In genomic region chr6:21467091-21467490, GRCh38 we compare ENCODE assay signal across 37 cellular contexts.
"Had no signal": no experiment of that assay in that cellular context is flagged by ENCODE, and none has a peak within 500 bp of the region (broad histone marks: within the 10 kb centered on the region; RNA-seq: fewer than 3 reads in every experiment).

No MANE protein-coding gene starts in this region.

- H3K27me3 ChIP-seq: ascending aorta, cardiac muscle cell had no signal

- H3K27me3 Mint-ChIP-seq: activated naive CD8-positive, alpha-beta T cell; activated T-cell treated with anti-CD3 and anti-CD28 coated beads, Interleukin-2, amount 50 U/mL, for 24 hours had no signal

- H3K36me3 ChIP-seq: ascending aorta, cardiac muscle cell, WERI-Rb-1 had no signal

- H3K9me3 Mint-ChIP-seq: activated CD4-positive, alpha-beta memory T cell treated with anti-CD3 and anti-CD28 coated beads, Interleukin-2, amount 10 ng/mL, durations not matched to agents 7 days and 5 days; activated CD4-positive, alpha-beta T cell treated with anti-CD3 and anti-CD28 coated beads, Interleukin-2, amount 10 ng/mL, durations not matched to agents 7 days and 5 days; activated naive CD4-positive, alpha-beta T cell treated with anti-CD3 and anti-CD28 coated beads, Interleukin-2, amount 10 ng/mL, durations not matched to agents 7 days and 5 days; activated naive CD4-positive, alpha-beta T cell treated with anti-CD3 and anti-CD28 coated beads, Interleukin-2, amount 50 U/mL, for 24 hours; activated naive CD8-positive, alpha-beta T cell treated with anti-CD3 and anti-CD28 coated beads, Interleukin-2, amount 50 U/mL, for 24 hours; activated T-cell treated with anti-CD3 and anti-CD28 coated beads, Interleukin-2, amount 50 U/mL, for 24 hours; activated T-helper 2 cell treated with anti-CD3 and anti-CD28 coated beads, Interferon-gamma antibody, Interleukin-2, Interleukin-4, amounts not matched to agents 10 μg/mL and 5 μg/mL and 100 μg/mL, durations not matched to agents 14 hours and 24 hours and 36 hours; central memory CD8-positive, alpha-beta T cell; T-helper 1 cell treated with Interleukin-12 subunit alpha and Interleukin-12 subunit beta and Interleukin-4 antibody, amounts not matched to agents 30 μg/mL and 1 μg/mL, for 36 hours; T-helper 2 cell treated with Interferon-gamma antibody and Interleukin-4, amounts not matched to agents 5 μg/mL and 100 μg/mL, for 36 hours had no signal

- H3K4me3 Mint-ChIP-seq: activated CD4-positive, alpha-beta memory T cell treated with anti-CD3 and anti-CD28 coated beads, Interleukin-2, amount 10 ng/mL, durations not matched to agents 7 days and 5 days; activated CD4-positive, alpha-beta T cell treated with anti-CD3 and anti-CD28 coated beads for 36 hours; activated CD4-positive, alpha-beta T cell treated with anti-CD3 and anti-CD28 coated beads, Interleukin-2, amount 10 ng/mL, durations not matched to agents 7 days and 5 days; activated CD8-positive, alpha-beta memory T cell treated with anti-CD3 and anti-CD28 coated beads, Interleukin-2, amount 10 ng/mL, durations not matched to agents 7 days and 5 days; activated CD8-positive, alpha-beta T cell treated with anti-CD3 and anti-CD28 coated beads, Interleukin-2, amount 10 ng/mL, durations not matched to agents 7 days and 5 days; activated naive CD4-positive, alpha-beta T cell treated with anti-CD3 and anti-CD28 coated beads, Interleukin-2, amount 10 ng/mL, durations not matched to agents 7 days and 5 days; activated naive CD4-positive, alpha-beta T cell treated with anti-CD3 and anti-CD28 coated beads, Interleukin-2, amount 50 U/mL, for 24 hours; activated naive CD8-positive, alpha-beta T cell; activated naive CD8-positive, alpha-beta T cell treated with anti-CD3 and anti-CD28 coated beads, Interleukin-2, amount 10 ng/mL, durations not matched to agents 7 days and 5 days; activated naive CD8-positive, alpha-beta T cell treated with anti-CD3 and anti-CD28 coated beads, Interleukin-2, amount 50 U/mL, for 24 hours; activated T-cell treated with anti-CD3 and anti-CD28 coated beads, Interleukin-2, amount 50 U/mL, for 24 hours; brain; central memory CD8-positive, alpha-beta T cell; T-helper 1 cell treated with Interleukin-12 subunit alpha and Interleukin-12 subunit beta and Interleukin-4 antibody, amounts not matched to agents 30 μg/mL and 1 μg/mL, for 36 hours; T-helper 2 cell treated with Interferon-gamma antibody and Interleukin-4, amounts not matched to agents 5 μg/mL and 100 μg/mL, for 36 hours; WTC11 had no signal

- H3K9me3 ChIP-seq: ascending aorta had no signal

- H3K36me3 Mint-ChIP-seq: activated CD8-positive, alpha-beta memory T cell treated with anti-CD3 and anti-CD28 coated beads, Interleukin-2, amount 10 ng/mL, durations not matched to agents 7 days and 5 days; activated naive CD4-positive, alpha-beta T cell treated with anti-CD3 and anti-CD28 coated beads, Interleukin-2, amount 10 ng/mL, durations not matched to agents 7 days and 5 days; activated naive CD4-positive, alpha-beta T cell treated with anti-CD3 and anti-CD28 coated beads, Interleukin-2, amount 50 U/mL, for 24 hours; activated naive CD8-positive, alpha-beta T cell; activated naive CD8-positive, alpha-beta T cell treated with anti-CD3 and anti-CD28 coated beads, Interleukin-2, amount 10 ng/mL, durations not matched to agents 7 days and 5 days; WTC11 had no signal

- H3K27ac ChIP-seq: ascending aorta, cardiac muscle cell, WERI-Rb-1 had no signal

- DNase-seq: activated CD4-positive, alpha-beta memory T cell treated with anti-CD3 and anti-CD28 coated beads, Interleukin-2, amount 10 ng/mL, durations not matched to agents 7 days and 5 days; activated CD4-positive, alpha-beta T cell treated with anti-CD3 and anti-CD28 coated beads for 1 hour; activated CD4-positive, alpha-beta T cell treated with anti-CD3 and anti-CD28 coated beads for 36 hours; activated CD4-positive, alpha-beta T cell treated with anti-CD3 and anti-CD28 coated beads for 48 hours; activated CD4-positive, alpha-beta T cell treated with anti-CD3 and anti-CD28 coated beads, Interleukin-2, amount 10 ng/mL, durations not matched to agents 7 days and 5 days; activated CD4-positive, alpha-beta T cell treated with anti-CD3 and anti-CD28 coated beads, Interleukin-2, amount 50 U/mL, for 48 hours; activated CD4-positive, CD25-positive, alpha-beta regulatory T cell; activated CD8-positive, alpha-beta memory T cell treated with anti-CD3 and anti-CD28 coated beads for 24 hours; activated CD8-positive, alpha-beta memory T cell treated with anti-CD3 and anti-CD28 coated beads, Interleukin-2, amount 10 ng/mL, durations not matched to agents 7 days and 5 days; activated CD8-positive, alpha-beta memory T cell treated with anti-CD3 and anti-CD28 coated beads, Interleukin-2, amount 50 U/mL, for 48 hours; activated CD8-positive, alpha-beta T cell treated with anti-CD3 and anti-CD28 coated beads, Interleukin-2, amount 10 ng/mL, durations not matched to agents 7 days and 5 days; activated effector memory CD4-positive, alpha-beta T cell treated with Interleukin-2 at 50 U/mL for 16 hours; activated naive CD4-positive, alpha-beta T cell treated with anti-CD3 and anti-CD28 coated beads, Interleukin-2, amount 10 ng/mL, durations not matched to agents 7 days and 5 days; activated naive CD4-positive, alpha-beta T cell treated with Interleukin-2 at 50 U/mL for 16 hours; activated naive CD8-positive, alpha-beta T cell treated with anti-CD3 and anti-CD28 coated beads, Interleukin-2, amount 10 ng/mL, durations not matched to agents 7 days and 5 days; activated naive CD8-positive, alpha-beta T cell treated with anti-CD3 and anti-CD28 coated beads, Interleukin-2, amount 50 U/mL, for 24 hours; activated T-cell treated with anti-CD3 and anti-CD28 coated beads, Interleukin-2, amount 50 U/mL, for 24 hours; activated T-cell treated with anti-CD3 and anti-CD28 coated beads, Interleukin-2, amount 50 U/mL, for 48 hours; amygdala; anterior cingulate cortex; caudate nucleus; cerebellar nuclear complex; T-helper 1 cell; T-helper 2 cell; T-helper 9 cell; WERI-Rb-1 had no signal

- H3K27ac Mint-ChIP-seq: activated CD4-positive, alpha-beta memory T cell treated with anti-CD3 and anti-CD28 coated beads, Interleukin-2, amount 10 ng/mL, durations not matched to agents 7 days and 5 days; activated CD4-positive, alpha-beta T cell treated with anti-CD3 and anti-CD28 coated beads for 36 hours; activated CD4-positive, alpha-beta T cell treated with anti-CD3 and anti-CD28 coated beads, Interleukin-2, amount 10 ng/mL, durations not matched to agents 7 days and 5 days; activated CD8-positive, alpha-beta memory T cell treated with anti-CD3 and anti-CD28 coated beads, Interleukin-2, amount 10 ng/mL, durations not matched to agents 7 days and 5 days; activated CD8-positive, alpha-beta T cell treated with anti-CD3 and anti-CD28 coated beads, Interleukin-2, amount 10 ng/mL, durations not matched to agents 7 days and 5 days; activated naive CD4-positive, alpha-beta T cell treated with anti-CD3 and anti-CD28 coated beads, Interleukin-2, amount 10 ng/mL, durations not matched to agents 7 days and 5 days; activated naive CD4-positive, alpha-beta T cell treated with anti-CD3 and anti-CD28 coated beads, Interleukin-2, amount 50 U/mL, for 24 hours; activated naive CD8-positive, alpha-beta T cell; activated naive CD8-positive, alpha-beta T cell treated with anti-CD3 and anti-CD28 coated beads, Interleukin-2, amount 10 ng/mL, durations not matched to agents 7 days and 5 days; activated naive CD8-positive, alpha-beta T cell treated with anti-CD3 and anti-CD28 coated beads, Interleukin-2, amount 50 U/mL, for 24 hours; activated T-cell treated with anti-CD3 and anti-CD28 coated beads, Interleukin-2, amount 50 U/mL, for 24 hours; activated T-helper 2 cell treated with anti-CD3 and anti-CD28 coated beads, Interferon-gamma antibody, Interleukin-2, Interleukin-4, amounts not matched to agents 10 μg/mL and 5 μg/mL and 100 μg/mL, durations not matched to agents 14 hours and 24 hours and 36 hours; brain; T-helper 1 cell treated with Interleukin-12 subunit alpha and Interleukin-12 subunit beta and Interleukin-4 antibody, amounts not matched to agents 30 μg/mL and 1 μg/mL, for 36 hours; T-helper 2 cell treated with Interferon-gamma antibody and Interleukin-4, amounts not matched to agents 5 μg/mL and 100 μg/mL, for 36 hours; WTC11 had no signal

- H3K4me3 ChIP-seq: ascending aorta, cardiac muscle cell had no signal

- H3K4me1 Mint-ChIP-seq: activated CD4-positive, alpha-beta memory T cell treated with anti-CD3 and anti-CD28 coated beads, Interleukin-2, amount 10 ng/mL, durations not matched to agents 7 days and 5 days; activated CD4-positive, alpha-beta T cell treated with anti-CD3 and anti-CD28 coated beads for 36 hours; activated CD4-positive, alpha-beta T cell treated with anti-CD3 and anti-CD28 coated beads, Interleukin-2, amount 10 ng/mL, durations not matched to agents 7 days and 5 days; activated CD8-positive, alpha-beta memory T cell treated with anti-CD3 and anti-CD28 coated beads, Interleukin-2, amount 10 ng/mL, durations not matched to agents 7 days and 5 days; activated naive CD4-positive, alpha-beta T cell treated with anti-CD3 and anti-CD28 coated beads, Interleukin-2, amount 10 ng/mL, durations not matched to agents 7 days and 5 days; activated naive CD4-positive, alpha-beta T cell treated with anti-CD3 and anti-CD28 coated beads, Interleukin-2, amount 50 U/mL, for 24 hours; activated naive CD8-positive, alpha-beta T cell treated with anti-CD3 and anti-CD28 coated beads, Interleukin-2, amount 10 ng/mL, durations not matched to agents 7 days and 5 days; activated naive CD8-positive, alpha-beta T cell treated with anti-CD3 and anti-CD28 coated beads, Interleukin-2, amount 50 U/mL, for 24 hours; central memory CD8-positive, alpha-beta T cell; WTC11 had no signal

- H3K4me1 ChIP-seq: ascending aorta had no signal

- ATAC-seq: activated CD4-positive, alpha-beta T cell treated with anti-CD3 and anti-CD28 coated beads for 36 hours; activated CD4-positive, CD25-positive, alpha-beta regulatory T cell treated with anti-CD3 and anti-CD28 coated beads, Interleukin-2, amount 50 U/mL, for 24 hours; activated CD8-positive, alpha-beta memory T cell treated with anti-CD3 and anti-CD28 coated beads, Interleukin-2, amount 10 ng/mL, durations not matched to agents 7 days and 5 days; activated CD8-positive, alpha-beta T cell treated with anti-CD3 and anti-CD28 coated beads, Interleukin-2, amount 10 ng/mL, durations not matched to agents 7 days and 5 days; activated naive CD8-positive, alpha-beta T cell treated with anti-CD3 and anti-CD28 coated beads, Interleukin-2, amount 50 U/mL, for 24 hours; WTC11 had no signal
